1 cellular context compared by ENCODE assay signal in the genomic region with DNA sequence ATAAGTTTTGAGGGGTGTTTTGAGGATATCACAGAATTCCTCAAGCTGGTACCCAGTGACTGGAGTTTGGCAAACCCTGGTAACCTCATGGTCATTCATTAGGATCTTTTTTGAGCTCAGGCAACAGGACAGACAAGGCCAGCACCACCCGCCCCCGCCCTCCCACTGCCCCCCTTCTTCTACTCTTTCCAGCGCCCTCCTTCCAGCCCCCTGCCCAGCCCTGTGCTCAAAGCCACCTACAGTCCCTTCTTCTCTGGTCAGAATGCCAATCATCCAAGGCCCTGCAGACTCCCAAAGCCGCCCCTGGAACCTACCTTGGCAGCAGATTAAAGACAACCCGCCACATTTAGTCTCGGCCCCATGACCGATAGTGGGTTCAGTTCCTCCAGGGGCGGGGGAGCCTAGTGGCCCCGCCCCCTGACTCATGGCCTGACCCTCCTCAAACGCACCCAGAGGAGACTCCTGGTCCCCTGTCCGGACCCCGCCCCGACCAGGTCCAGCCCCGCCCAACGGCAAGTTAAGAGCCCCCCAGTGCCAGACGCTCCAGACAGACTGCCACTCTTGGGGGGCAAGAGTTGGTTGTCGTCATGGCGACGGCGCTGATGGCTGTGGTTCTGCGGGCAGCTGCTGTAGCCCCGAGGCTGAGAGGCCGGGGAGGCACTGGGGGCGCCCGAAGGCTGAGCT.
TF ChIP-seq lines count a peak whose summit lies in the region.

A gene with protein sequence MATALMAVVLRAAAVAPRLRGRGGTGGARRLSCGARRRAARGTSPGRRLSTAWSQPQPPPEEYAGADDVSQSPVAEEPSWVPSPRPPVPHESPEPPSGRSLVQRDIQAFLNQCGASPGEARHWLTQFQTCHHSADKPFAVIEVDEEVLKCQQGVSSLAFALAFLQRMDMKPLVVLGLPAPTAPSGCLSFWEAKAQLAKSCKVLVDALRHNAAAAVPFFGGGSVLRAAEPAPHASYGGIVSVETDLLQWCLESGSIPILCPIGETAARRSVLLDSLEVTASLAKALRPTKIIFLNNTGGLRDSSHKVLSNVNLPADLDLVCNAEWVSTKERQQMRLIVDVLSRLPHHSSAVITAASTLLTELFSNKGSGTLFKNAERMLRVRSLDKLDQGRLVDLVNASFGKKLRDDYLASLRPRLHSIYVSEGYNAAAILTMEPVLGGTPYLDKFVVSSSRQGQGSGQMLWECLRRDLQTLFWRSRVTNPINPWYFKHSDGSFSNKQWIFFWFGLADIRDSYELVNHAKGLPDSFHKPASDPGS (plus strand): TSS at position 546 of the 684 bp plus-strand sequence. CDS start 42 bp downstream, at position 588.

TF ChIP-seq in HepG2, 621 proteins besides CTCF, POLR2A, EP300 and RAD21 (continued from another document and continues in another):
- TF ChIP-seq, protein P1, sequence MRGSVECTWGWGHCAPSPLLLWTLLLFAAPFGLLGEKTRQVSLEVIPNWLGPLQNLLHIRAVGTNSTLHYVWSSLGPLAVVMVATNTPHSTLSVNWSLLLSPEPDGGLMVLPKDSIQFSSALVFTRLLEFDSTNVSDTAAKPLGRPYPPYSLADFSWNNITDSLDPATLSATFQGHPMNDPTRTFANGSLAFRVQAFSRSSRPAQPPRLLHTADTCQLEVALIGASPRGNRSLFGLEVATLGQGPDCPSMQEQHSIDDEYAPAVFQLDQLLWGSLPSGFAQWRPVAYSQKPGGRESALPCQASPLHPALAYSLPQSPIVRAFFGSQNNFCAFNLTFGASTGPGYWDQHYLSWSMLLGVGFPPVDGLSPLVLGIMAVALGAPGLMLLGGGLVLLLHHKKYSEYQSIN (CRISPR knock-in tag; IDR thresholded peaks at IDR 0.05; ENCODE audit: borderline replicate concordance), result no peak
- TF ChIP-seq NFKB2 (CRISPR knock-in tag; IDR thresholded peaks at IDR 0.05; ENCODE audit: borderline replicate concordance) (no peak), ELF1 (CRISPR knock-in tag; IDR thresholded peaks at IDR 0.05) (no peak), SP140L (CRISPR knock-in tag; IDR thresholded peaks at IDR 0.05; ENCODE audit: borderline replicate concordance) (no peak), MED1 (CRISPR knock-in tag; IDR thresholded peaks at IDR 0.05) (peak; percentile 24; the same call in 1 of the 2 replicates), AHR (CRISPR knock-in tag; IDR thresholded peaks at IDR 0.05) (no peak), AGO1 (IDR thresholded peaks at IDR 0.05; ENCODE audit: low read depth, low read length, poor library complexity, severe bottlenecking) (no peak), XBP1 (CRISPR knock-in tag; IDR thresholded peaks at IDR 0.05) (no peak), ZNF879 (CRISPR knock-in tag; IDR thresholded peaks at IDR 0.05) (no peak), PRMT3 (CRISPR knock-in tag; IDR thresholded peaks at IDR 0.05; ENCODE audit: borderline replicate concordance, low read depth) (no peak), KDM5A (IDR thresholded peaks at IDR 0.05; ENCODE audit: borderline replicate concordance, low read length) (no peak), RCOR2 (CRISPR knock-in tag; IDR thresholded peaks at IDR 0.05) (no peak), RBM39 (IDR thresholded peaks at IDR 0.05; ENCODE audit: low read depth, low read length, poor library complexity, severe bottlenecking) (no peak), ZNF761 (CRISPR knock-in tag; conservative IDR thresholded peaks at IDR 0.05) (no peak), FOXP1 (IDR thresholded peaks at IDR 0.05) (no peak), FOXP1 (CRISPR knock-in tag; IDR thresholded peaks at IDR 0.05) (no peak)
- TF ChIP-seq, protein P2, sequence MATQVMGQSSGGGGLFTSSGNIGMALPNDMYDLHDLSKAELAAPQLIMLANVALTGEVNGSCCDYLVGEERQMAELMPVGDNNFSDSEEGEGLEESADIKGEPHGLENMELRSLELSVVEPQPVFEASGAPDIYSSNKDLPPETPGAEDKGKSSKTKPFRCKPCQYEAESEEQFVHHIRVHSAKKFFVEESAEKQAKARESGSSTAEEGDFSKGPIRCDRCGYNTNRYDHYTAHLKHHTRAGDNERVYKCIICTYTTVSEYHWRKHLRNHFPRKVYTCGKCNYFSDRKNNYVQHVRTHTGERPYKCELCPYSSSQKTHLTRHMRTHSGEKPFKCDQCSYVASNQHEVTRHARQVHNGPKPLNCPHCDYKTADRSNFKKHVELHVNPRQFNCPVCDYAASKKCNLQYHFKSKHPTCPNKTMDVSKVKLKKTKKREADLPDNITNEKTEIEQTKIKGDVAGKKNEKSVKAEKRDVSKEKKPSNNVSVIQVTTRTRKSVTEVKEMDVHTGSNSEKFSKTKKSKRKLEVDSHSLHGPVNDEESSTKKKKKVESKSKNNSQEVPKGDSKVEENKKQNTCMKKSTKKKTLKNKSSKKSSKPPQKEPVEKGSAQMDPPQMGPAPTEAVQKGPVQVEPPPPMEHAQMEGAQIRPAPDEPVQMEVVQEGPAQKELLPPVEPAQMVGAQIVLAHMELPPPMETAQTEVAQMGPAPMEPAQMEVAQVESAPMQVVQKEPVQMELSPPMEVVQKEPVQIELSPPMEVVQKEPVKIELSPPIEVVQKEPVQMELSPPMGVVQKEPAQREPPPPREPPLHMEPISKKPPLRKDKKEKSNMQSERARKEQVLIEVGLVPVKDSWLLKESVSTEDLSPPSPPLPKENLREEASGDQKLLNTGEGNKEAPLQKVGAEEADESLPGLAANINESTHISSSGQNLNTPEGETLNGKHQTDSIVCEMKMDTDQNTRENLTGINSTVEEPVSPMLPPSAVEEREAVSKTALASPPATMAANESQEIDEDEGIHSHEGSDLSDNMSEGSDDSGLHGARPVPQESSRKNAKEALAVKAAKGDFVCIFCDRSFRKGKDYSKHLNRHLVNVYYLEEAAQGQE (IDR thresholded peaks at IDR 0.05; ENCODE audit: borderline replicate concordance in 1 of 2, low read depth in 1 of 2, low read length in 2 of 2), result no peak
- TF ChIP-seq, protein P3, sequence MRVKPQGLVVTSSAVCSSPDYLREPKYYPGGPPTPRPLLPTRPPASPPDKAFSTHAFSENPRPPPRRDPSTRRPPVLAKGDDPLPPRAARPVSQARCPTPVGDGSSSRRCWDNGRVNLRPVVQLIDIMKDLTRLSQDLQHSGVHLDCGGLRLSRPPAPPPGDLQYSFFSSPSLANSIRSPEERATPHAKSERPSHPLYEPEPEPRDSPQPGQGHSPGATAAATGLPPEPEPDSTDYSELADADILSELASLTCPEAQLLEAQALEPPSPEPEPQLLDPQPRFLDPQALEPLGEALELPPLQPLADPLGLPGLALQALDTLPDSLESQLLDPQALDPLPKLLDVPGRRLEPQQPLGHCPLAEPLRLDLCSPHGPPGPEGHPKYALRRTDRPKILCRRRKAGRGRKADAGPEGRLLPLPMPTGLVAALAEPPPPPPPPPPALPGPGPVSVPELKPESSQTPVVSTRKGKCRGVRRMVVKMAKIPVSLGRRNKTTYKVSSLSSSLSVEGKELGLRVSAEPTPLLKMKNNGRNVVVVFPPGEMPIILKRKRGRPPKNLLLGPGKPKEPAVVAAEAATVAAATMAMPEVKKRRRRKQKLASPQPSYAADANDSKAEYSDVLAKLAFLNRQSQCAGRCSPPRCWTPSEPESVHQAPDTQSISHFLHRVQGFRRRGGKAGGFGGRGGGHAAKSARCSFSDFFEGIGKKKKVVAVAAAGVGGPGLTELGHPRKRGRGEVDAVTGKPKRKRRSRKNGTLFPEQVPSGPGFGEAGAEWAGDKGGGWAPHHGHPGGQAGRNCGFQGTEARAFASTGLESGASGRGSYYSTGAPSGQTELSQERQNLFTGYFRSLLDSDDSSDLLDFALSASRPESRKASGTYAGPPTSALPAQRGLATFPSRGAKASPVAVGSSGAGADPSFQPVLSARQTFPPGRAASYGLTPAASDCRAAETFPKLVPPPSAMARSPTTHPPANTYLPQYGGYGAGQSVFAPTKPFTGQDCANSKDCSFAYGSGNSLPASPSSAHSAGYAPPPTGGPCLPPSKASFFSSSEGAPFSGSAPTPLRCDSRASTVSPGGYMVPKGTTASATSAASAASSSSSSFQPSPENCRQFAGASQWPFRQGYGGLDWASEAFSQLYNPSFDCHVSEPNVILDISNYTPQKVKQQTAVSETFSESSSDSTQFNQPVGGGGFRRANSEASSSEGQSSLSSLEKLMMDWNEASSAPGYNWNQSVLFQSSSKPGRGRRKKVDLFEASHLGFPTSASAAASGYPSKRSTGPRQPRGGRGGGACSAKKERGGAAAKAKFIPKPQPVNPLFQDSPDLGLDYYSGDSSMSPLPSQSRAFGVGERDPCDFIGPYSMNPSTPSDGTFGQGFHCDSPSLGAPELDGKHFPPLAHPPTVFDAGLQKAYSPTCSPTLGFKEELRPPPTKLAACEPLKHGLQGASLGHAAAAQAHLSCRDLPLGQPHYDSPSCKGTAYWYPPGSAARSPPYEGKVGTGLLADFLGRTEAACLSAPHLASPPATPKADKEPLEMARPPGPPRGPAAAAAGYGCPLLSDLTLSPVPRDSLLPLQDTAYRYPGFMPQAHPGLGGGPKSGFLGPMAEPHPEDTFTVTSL (CRISPR knock-in tag; IDR thresholded peaks at IDR 0.05; ENCODE audit: borderline replicate concordance), result no peak
- TF ChIP-seq, protein P4, sequence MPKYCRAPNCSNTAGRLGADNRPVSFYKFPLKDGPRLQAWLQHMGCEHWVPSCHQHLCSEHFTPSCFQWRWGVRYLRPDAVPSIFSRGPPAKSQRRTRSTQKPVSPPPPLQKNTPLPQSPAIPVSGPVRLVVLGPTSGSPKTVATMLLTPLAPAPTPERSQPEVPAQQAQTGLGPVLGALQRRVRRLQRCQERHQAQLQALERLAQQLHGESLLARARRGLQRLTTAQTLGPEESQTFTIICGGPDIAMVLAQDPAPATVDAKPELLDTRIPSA (CRISPR knock-in tag; IDR thresholded peaks at IDR 0.05; ENCODE audit: borderline replicate concordance), result no peak
- TF ChIP-seq, protein P5, sequence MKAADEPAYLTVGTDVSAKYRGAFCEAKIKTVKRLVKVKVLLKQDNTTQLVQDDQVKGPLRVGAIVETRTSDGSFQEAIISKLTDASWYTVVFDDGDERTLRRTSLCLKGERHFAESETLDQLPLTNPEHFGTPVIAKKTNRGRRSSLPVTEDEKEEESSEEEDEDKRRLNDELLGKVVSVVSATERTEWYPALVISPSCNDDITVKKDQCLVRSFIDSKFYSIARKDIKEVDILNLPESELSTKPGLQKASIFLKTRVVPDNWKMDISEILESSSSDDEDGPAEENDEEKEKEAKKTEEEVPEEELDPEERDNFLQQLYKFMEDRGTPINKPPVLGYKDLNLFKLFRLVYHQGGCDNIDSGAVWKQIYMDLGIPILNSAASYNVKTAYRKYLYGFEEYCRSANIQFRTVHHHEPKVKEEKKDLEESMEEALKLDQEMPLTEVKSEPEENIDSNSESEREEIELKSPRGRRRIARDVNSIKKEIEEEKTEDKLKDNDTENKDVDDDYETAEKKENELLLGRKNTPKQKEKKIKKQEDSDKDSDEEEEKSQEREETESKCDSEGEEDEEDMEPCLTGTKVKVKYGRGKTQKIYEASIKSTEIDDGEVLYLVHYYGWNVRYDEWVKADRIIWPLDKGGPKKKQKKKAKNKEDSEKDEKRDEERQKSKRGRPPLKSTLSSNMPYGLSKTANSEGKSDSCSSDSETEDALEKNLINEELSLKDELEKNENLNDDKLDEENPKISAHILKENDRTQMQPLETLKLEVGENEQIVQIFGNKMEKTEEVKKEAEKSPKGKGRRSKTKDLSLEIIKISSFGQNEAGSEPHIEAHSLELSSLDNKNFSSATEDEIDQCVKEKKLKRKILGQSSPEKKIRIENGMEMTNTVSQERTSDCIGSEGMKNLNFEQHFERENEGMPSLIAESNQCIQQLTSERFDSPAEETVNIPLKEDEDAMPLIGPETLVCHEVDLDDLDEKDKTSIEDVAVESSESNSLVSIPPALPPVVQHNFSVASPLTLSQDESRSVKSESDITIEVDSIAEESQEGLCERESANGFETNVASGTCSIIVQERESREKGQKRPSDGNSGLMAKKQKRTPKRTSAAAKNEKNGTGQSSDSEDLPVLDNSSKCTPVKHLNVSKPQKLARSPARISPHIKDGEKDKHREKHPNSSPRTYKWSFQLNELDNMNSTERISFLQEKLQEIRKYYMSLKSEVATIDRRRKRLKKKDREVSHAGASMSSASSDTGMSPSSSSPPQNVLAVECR (CRISPR knock-in tag; IDR thresholded peaks at IDR 0.05; ENCODE audit: borderline replicate concordance), result peak; percentile 42; the same call in 1 of the 2 replicates
- TF ChIP-seq, protein P6, sequence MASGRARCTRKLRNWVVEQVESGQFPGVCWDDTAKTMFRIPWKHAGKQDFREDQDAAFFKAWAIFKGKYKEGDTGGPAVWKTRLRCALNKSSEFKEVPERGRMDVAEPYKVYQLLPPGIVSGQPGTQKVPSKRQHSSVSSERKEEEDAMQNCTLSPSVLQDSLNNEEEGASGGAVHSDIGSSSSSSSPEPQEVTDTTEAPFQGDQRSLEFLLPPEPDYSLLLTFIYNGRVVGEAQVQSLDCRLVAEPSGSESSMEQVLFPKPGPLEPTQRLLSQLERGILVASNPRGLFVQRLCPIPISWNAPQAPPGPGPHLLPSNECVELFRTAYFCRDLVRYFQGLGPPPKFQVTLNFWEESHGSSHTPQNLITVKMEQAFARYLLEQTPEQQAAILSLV (CRISPR knock-in tag; IDR thresholded peaks at IDR 0.05; ENCODE audit: borderline replicate concordance), result 0 out of 2 replicates have a peak, but pooled peaks have one; percentile 13
- TF ChIP-seq, protein P7, sequence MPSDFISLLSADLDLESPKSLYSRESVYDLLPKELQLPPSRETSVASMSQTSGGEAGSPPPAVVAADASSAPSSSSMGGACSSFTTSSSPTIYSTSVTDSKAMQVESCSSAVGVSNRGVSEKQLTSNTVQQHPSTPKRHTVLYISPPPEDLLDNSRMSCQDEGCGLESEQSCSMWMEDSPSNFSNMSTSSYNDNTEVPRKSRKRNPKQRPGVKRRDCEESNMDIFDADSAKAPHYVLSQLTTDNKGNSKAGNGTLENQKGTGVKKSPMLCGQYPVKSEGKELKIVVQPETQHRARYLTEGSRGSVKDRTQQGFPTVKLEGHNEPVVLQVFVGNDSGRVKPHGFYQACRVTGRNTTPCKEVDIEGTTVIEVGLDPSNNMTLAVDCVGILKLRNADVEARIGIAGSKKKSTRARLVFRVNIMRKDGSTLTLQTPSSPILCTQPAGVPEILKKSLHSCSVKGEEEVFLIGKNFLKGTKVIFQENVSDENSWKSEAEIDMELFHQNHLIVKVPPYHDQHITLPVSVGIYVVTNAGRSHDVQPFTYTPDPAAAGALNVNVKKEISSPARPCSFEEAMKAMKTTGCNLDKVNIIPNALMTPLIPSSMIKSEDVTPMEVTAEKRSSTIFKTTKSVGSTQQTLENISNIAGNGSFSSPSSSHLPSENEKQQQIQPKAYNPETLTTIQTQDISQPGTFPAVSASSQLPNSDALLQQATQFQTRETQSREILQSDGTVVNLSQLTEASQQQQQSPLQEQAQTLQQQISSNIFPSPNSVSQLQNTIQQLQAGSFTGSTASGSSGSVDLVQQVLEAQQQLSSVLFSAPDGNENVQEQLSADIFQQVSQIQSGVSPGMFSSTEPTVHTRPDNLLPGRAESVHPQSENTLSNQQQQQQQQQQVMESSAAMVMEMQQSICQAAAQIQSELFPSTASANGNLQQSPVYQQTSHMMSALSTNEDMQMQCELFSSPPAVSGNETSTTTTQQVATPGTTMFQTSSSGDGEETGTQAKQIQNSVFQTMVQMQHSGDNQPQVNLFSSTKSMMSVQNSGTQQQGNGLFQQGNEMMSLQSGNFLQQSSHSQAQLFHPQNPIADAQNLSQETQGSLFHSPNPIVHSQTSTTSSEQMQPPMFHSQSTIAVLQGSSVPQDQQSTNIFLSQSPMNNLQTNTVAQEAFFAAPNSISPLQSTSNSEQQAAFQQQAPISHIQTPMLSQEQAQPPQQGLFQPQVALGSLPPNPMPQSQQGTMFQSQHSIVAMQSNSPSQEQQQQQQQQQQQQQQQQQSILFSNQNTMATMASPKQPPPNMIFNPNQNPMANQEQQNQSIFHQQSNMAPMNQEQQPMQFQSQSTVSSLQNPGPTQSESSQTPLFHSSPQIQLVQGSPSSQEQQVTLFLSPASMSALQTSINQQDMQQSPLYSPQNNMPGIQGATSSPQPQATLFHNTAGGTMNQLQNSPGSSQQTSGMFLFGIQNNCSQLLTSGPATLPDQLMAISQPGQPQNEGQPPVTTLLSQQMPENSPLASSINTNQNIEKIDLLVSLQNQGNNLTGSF (CRISPR knock-in tag; IDR thresholded peaks at IDR 0.05), result no peak
